8 cellular contexts compared by ENCODE assay signal in the genomic region with DNA sequence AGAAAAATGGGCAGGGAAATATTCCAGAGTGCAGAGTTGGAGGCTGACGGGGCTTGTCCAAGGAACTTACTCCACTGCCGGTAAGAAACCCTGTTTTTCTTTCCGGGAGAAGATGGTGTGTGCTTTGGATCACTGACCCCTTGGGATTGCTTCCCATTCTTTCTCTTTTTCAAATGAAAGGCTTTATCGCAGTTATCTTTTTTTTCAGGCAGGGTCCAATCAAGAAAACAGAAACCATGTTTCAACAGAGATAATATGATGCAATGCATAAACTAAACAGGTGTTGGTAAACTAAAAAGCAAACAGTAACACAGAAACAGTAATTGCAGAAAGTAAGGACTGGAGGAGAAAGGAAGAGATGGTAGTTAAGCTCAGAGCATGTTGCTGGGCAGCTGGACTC.
"Had no signal": no experiment of that assay in that cellular context is flagged by ENCODE, and none has a peak within 500 bp of the region (broad histone marks: within the 10 kb centered on the region; RNA-seq: fewer than 3 reads in every experiment).

No MANE protein-coding gene starts in this region.

- H3K4me1 Mint-ChIP-seq: H9 had no signal

- ATAC-seq: GM23338 had no signal

- H3K27ac ChIP-seq: KMS-11 had no signal

- H3K9ac ChIP-seq: KMS-11 had no signal

- DNase-seq: H9, HCEC 1CT, KBM-7 had no signal

- H3K4me3 Mint-ChIP-seq: GM23338, H9 had no signal

- H3K27ac Mint-ChIP-seq: GM23338, H9 had no signal

- H3K9me3 Mint-ChIP-seq: GM23338, H9 had no signal

- H3K4me2 ChIP-seq: GM23338, KMS-11 had no signal

- H3K4me3 ChIP-seq: GM23338 had no signal

- FAIRE-seq: H1, H54, HTR-8/SVneo had no signal

- H2AFZ ChIP-seq: GM23338 had no signal
